21 cellular contexts compared by ENCODE assay signal in the genomic region with DNA sequence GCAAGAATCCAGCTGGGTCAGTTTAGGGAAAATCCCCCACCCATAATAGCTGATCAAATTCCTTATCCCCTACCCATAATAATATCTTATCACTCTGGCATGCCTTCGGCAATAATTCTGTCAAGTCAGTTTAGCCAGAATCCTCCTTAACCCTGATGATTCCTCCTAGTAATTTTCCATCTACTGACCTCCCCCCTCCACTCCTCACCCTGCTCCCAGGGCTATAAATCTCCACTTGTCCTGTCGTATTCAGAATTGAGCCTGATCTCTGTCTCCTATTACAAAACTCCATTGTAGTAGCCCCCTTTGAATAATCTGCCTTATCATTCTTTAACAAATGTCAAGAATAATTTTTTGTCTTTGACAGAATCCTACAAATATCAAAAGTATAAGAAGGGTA.
"Had no signal": no experiment of that assay in that cellular context is flagged by ENCODE, and none has a peak within 500 bp of the region (broad histone marks: within the 10 kb centered on the region; RNA-seq: fewer than 3 reads in every experiment).

No MANE protein-coding gene starts in this region.

- H3K4me1 Mint-ChIP-seq: activated CD4-positive, alpha-beta T cell treated with anti-CD3 and anti-CD28 coated beads, Interleukin-2, amount 10 ng/mL, durations not matched to agents 24 days and 14 days; activated T-helper 17 cell treated with anti-CD3 and anti-CD28 coated beads, Interleukin-2, amount 50 U/mL, for 72 hours; natural killer cell; stimulated activated naive CD8-positive, alpha-beta T cell treated with anti-CD3 and anti-CD28 coated beads, Interleukin-15, amount 100 ng/mL, for 72 hours; T-helper 17 cell had no signal

- H3K27me3 ChIP-seq: adrenal gland, ascending aorta, heart left ventricle, neutrophil, pancreas, tibial artery had no signal

- H3K9me3 ChIP-seq: adrenal gland, ascending aorta, heart left ventricle, lower lobe of right lung, neutrophil, pancreas, tibial artery had no signal

- H3K36me3 ChIP-seq: adrenal gland, ascending aorta, heart left ventricle, lower lobe of right lung, neutrophil, pancreas, tibial artery had no signal

- DNase-seq: activated CD4-positive, alpha-beta T cell treated with anti-CD3 and anti-CD28 coated beads, Interleukin-2, amount 10 ng/mL, durations not matched to agents 24 days and 14 days; activated CD8-positive, alpha-beta T cell treated with anti-CD3 and anti-CD28 coated beads for 36 hours; activated naive CD4-positive, alpha-beta T cell; activated T-cell treated with anti-CD3 and anti-CD28 coated beads, Interleukin-2, amount 50 U/mL, for 1 hour; adrenal gland; heart left ventricle; lower lobe of right lung; natural killer cell; pancreas; right cardiac atrium; stimulated activated CD4-positive, alpha-beta T cell treated with anti-CD3 and anti-CD28 coated beads, Interleukin-4, amount 100 ng/mL, for 4 hours; stimulated activated naive CD8-positive, alpha-beta T cell treated with anti-CD3 and anti-CD28 coated beads, Interleukin-15, amount 100 ng/mL, for 72 hours; T-helper 17 cell; tibial artery had no signal

- H3K27ac ChIP-seq: adrenal gland, ascending aorta, coronary artery, heart left ventricle, lower lobe of right lung, neutrophil, pancreas, tibial artery had no signal

- H3K27me3 Mint-ChIP-seq: activated CD4-positive, alpha-beta T cell treated with anti-CD3 and anti-CD28 coated beads, Interleukin-2, amount 10 ng/mL, durations not matched to agents 24 days and 14 days; activated CD8-positive, alpha-beta T cell treated with anti-CD3 and anti-CD28 coated beads for 36 hours; activated naive CD8-positive, alpha-beta T cell; stimulated activated naive CD8-positive, alpha-beta T cell treated with anti-CD3 and anti-CD28 coated beads, Interleukin-15, amount 100 ng/mL, for 72 hours; T-helper 17 cell had no signal

- H3K4me3 ChIP-seq: adrenal gland, ascending aorta, coronary artery, heart left ventricle, lower lobe of right lung, pancreas, tibial artery had no signal

- H3K36me3 Mint-ChIP-seq: activated naive CD8-positive, alpha-beta T cell had no signal

- H3K4me3 Mint-ChIP-seq: activated CD4-positive, alpha-beta T cell treated with anti-CD3 and anti-CD28 coated beads, Interleukin-2, amount 10 ng/mL, durations not matched to agents 24 days and 14 days; activated CD8-positive, alpha-beta T cell treated with anti-CD3 and anti-CD28 coated beads for 36 hours; activated naive CD8-positive, alpha-beta T cell; activated T-helper 17 cell treated with anti-CD3 and anti-CD28 coated beads, Interleukin-2, amount 50 U/mL, for 72 hours; natural killer cell; stimulated activated naive CD8-positive, alpha-beta T cell treated with anti-CD3 and anti-CD28 coated beads, Interleukin-15, amount 100 ng/mL, for 72 hours; T-helper 17 cell had no signal

- H3K4me1 ChIP-seq: adrenal gland, ascending aorta, heart left ventricle, lower lobe of right lung, pancreas, tibial artery had no signal

- H3K27ac Mint-ChIP-seq: activated CD4-positive, alpha-beta T cell treated with anti-CD3 and anti-CD28 coated beads, Interleukin-2, amount 10 ng/mL, durations not matched to agents 24 days and 14 days; activated CD8-positive, alpha-beta T cell treated with anti-CD3 and anti-CD28 coated beads for 36 hours; activated naive CD8-positive, alpha-beta T cell; activated T-helper 17 cell treated with anti-CD3 and anti-CD28 coated beads, Interleukin-2, amount 50 U/mL, for 72 hours; natural killer cell; stimulated activated naive CD8-positive, alpha-beta T cell treated with anti-CD3 and anti-CD28 coated beads, Interleukin-15, amount 100 ng/mL, for 72 hours; T-helper 17 cell had no signal

- ATAC-seq: activated CD4-positive, CD25-positive, alpha-beta regulatory T cell treated with anti-CD3 and anti-CD28 coated beads, Interleukin-2, amount 50 U/mL, for 24 hours; activated CD8-positive, alpha-beta T cell treated with anti-CD3 and anti-CD28 coated beads for 36 hours; activated T-helper 17 cell treated with anti-CD3 and anti-CD28 coated beads, Interleukin-2, amount 50 U/mL, for 72 hours; heart left ventricle; left lobe of liver; lower lobe of right lung; natural killer cell; pancreas; right cardiac atrium; stimulated activated naive CD8-positive, alpha-beta T cell treated with anti-CD3 and anti-CD28 coated beads, Interleukin-15, amount 100 ng/mL, for 72 hours; T-helper 17 cell had no signal

- H3K9me3 Mint-ChIP-seq: activated CD4-positive, alpha-beta T cell treated with anti-CD3 and anti-CD28 coated beads, Interleukin-2, amount 10 ng/mL, durations not matched to agents 24 days and 14 days; stimulated activated naive CD8-positive, alpha-beta T cell treated with anti-CD3 and anti-CD28 coated beads, Interleukin-15, amount 100 ng/mL, for 72 hours had no signal
